In genomic region chr19:37719927-37720265, GRCh38 we compare ENCODE assay signal across 8 cellular contexts. TPM values are rescaled to one million over a fixed set of nuclear protein-coding genes. Genes with fewer than 3 reads are reported as not detected.
DNase-seq lines count a peak whose midpoint lies in the region; ATAC-seq, FAIRE-seq and TF ChIP-seq lines count a peak whose summit lies in the region.

No MANE protein-coding gene starts in this region.

- H3K4me2 ChIP-seq in HepG2 (ENCODE audit: low read depth, low read length), result peak overlapping the region; percentile 81
- H3K4me2 ChIP-seq in mesendoderm (ENCODE audit: low read length), result no peak overlapping the region

- peaks cover 8% of the 10 kb centered on the region for H3K9me3 Mint-ChIP-seq in activated CD4-positive, alpha-beta T cell treated with anti-CD3 and anti-CD28 coated beads, Interleukin-2, amount 10 ng/mL, durations not matched to agents 24 days and 14 days

- CTCF ChIA-PET in HepG2 (lab: Yijun Ruan, JAX; ENCODE audit: low intra/inter-chr PET ratio, low total read pairs), result no interaction called here

- H3K4me3 ChIP-seq in adipocyte (ENCODE audit: low read length), result peak overlapping the region; percentile 89
- peak overlapping the region; percentile 75 to 95 (median 92); a peak in 5 of 6 replicates for H3K4me3 ChIP-seq in HepG2 (replicated peaks in 1 of 3; ENCODE audit: insufficient read depth in 1 of 3, low read depth in 2 of 3, low read length in 3 of 3)
- H3K4me3 ChIP-seq in thymus (ENCODE audit: low read length), result peak overlapping the region; percentile 93
- no peak overlapping the region for H3K4me3 ChIP-seq in mesendoderm (ENCODE audit: low read length)

- H3K56ac ChIP-seq in mesendoderm (ENCODE audit: low read length), result no peak overlapping the region

- H3K9ac ChIP-seq in adipocyte (ENCODE audit: low read length) (peak overlapping the region; percentile 90), HepG2 (ENCODE audit: insufficient read depth, low read depth, low read length) (peak overlapping the region; percentile 82; the same call in 1 of the 2 replicates), mesendoderm (ENCODE audit: low read length) (no peak overlapping the region)

- no peak for ATAC-seq in HepG2

- H3K9me3 ChIP-seq in adipocyte (ENCODE audit: control insufficient read depth, low read length) (no peaks in the 10 kb centered on the region), HepG2 (ENCODE audit: low read length) (no peaks in the 10 kb centered on the region), thymus (ENCODE audit: control insufficient read depth) (no peaks in the 10 kb centered on the region)

- TF ChIP-seq POLR2A in HepG2 (IDR thresholded peaks at IDR 0.05; ENCODE audit: insufficient read depth in 1 of 2, low read depth in 2 of 2, low read length in 2 of 2), result no peak

- H3K23ac ChIP-seq in mesendoderm (ENCODE audit: low read length), result no peak overlapping the region

- no peak overlapping the region for H2BK5ac ChIP-seq in mesendoderm (ENCODE audit: low read length)

- H3K79me2 ChIP-seq in HepG2 (ENCODE audit: insufficient read depth, low read length) (peaks cover 10% of the 10 kb centered on the region), mesendoderm (ENCODE audit: control insufficient read depth, insufficient read depth, low read length) (peaks cover 9% of the 10 kb centered on the region)

- peaks cover 7% of the 10 kb centered on the region for H3K4me1 ChIP-seq in adipocyte (ENCODE audit: control insufficient read depth, insufficient read depth, low read length)
- peaks cover 9% of the 10 kb centered on the region for H3K4me1 ChIP-seq in HepG2 (ENCODE audit: insufficient read depth, low read length)
- no peaks in the 10 kb centered on the region for H3K4me1 ChIP-seq in thymus (ENCODE audit: control insufficient read depth, insufficient read depth, low read length)
- H3K4me1 ChIP-seq in mesendoderm (ENCODE audit: control insufficient read depth, low read depth, low read length), result peaks cover 6% of the 10 kb centered on the region

- DNase-seq in activated CD4-positive, alpha-beta T cell treated with anti-CD3 and anti-CD28 coated beads, Interleukin-2, amount 10 ng/mL, durations not matched to agents 24 days and 14 days, result no peak
- DNase-seq in activated CD4-positive, alpha-beta T cell treated with anti-CD3 and anti-CD28 coated beads, Interleukin-2, amount 50 U/mL, for 4 hours, result no peak
- DNase-seq in adipocyte (ENCODE audit: low read depth), result no peak
- no peak for DNase-seq in HepG2 (ENCODE audit: low spot score)
- DNase-seq in mesendoderm, result no peak
- no peak for DNase-seq in NCI-H1694 treated with DMSO at 0.1 percent for 48 hours (lab: John Stamatoyannopoulos, UW)
- DNase-seq in LoVo (ENCODE audit: low spot score), result no peak

- intact Hi-C loops in activated CD4-positive, alpha-beta T cell treated with anti-CD3 and anti-CD28 coated beads, Interleukin-2, amount 10 ng/mL, durations not matched to agents 24 days and 14 days (cut with micrococcal nuclease), result loop anchor here (1.0 to 2.0 kb wide), 3 partner anchors 59 to 251 kb away; partner anchors contain the start of genes ZFP30, ZNF570 and ZNF573
- intact Hi-C loops in HepG2 (cut with micrococcal nuclease; ENCODE audit: unreplicated experiment), result loop anchor here (1.0 to 5.0 kb wide), 2 partner anchors 59 to 348 kb away; partner anchors contain the start of genes ZNF527 and ZNF573

- H3K36me3 ChIP-seq in adipocyte (ENCODE audit: control insufficient read depth, insufficient read depth, low read length, severe bottlenecking) (no peaks in the 10 kb centered on the region), HepG2 (replicated peaks in 1 of 2; ENCODE audit: control insufficient read depth in 1 of 2, insufficient read depth in 2 of 2, low read length in 2 of 2) (no peaks in the 10 kb centered on the region), thymus (ENCODE audit: control insufficient read depth, insufficient read depth) (no peaks in the 10 kb centered on the region), mesendoderm (ENCODE audit: control insufficient read depth, insufficient read depth, low read length) (no peaks in the 10 kb centered on the region)

- no peak for TF ChIP-seq EP300 in HepG2 (IDR thresholded peaks at IDR 0.05; ENCODE audit: low read depth in 2 of 2, low read length in 2 of 2)
- TF ChIP-seq EP300 in HepG2 (CRISPR knock-in tag; IDR thresholded peaks at IDR 0.05; ENCODE audit: borderline replicate concordance), result no peak

- peaks cover 7% of the 10 kb centered on the region for H3K4me1 Mint-ChIP-seq in activated CD4-positive, alpha-beta T cell treated with anti-CD3 and anti-CD28 coated beads, Interleukin-2, amount 10 ng/mL, durations not matched to agents 24 days and 14 days

- H3K18ac ChIP-seq in mesendoderm (ENCODE audit: low read length), result no peak overlapping the region

- no peak overlapping the region for H2AFZ ChIP-seq in HepG2 (ENCODE audit: low read length)

- no peak overlapping the region for H4K5ac ChIP-seq in mesendoderm (ENCODE audit: low read length)

- in situ Hi-C loops in HepG2 (cut with HindIII; ENCODE audit: extremely low pct_ligation_motif_present, low pct_unique_long_range_greater_than_20kb), result no loop called here

- no TSS peak for BruUV-seq in HepG2 (replicated peaks; lab: Mats Ljungman, UMichigan)

- H2BK15ac ChIP-seq in mesendoderm (replicated peaks; ENCODE audit: low read depth), result no peak overlapping the region

- no peak for FAIRE-seq in HepG2 (lab: Jason Lieb, UNC)

- no peak for TF ChIP-seq CTCF in HepG2 (CRISPR knock-in tag; IDR thresholded peaks at IDR 0.05)

- no peak overlapping the region for H2AK5ac ChIP-seq in mesendoderm (ENCODE audit: low read length)

- POLR2A ChIA-PET in HepG2 (lab: Yijun Ruan, JAX), result interaction anchor here (0.6 to 2.1 kb wide), 4 partner anchors 28 to 126 kb away, joined by 3 to 8 read pairs (median 5); partner anchors contain the start of gene ZNF573

- H3K27ac ChIP-seq in HepG2 (ENCODE audit: extremely low read length, insufficient read depth, low read length), result no peak overlapping the region
- H3K27ac ChIP-seq in thymus (ENCODE audit: low read depth), result no peak overlapping the region
- H3K27ac ChIP-seq in mesendoderm (ENCODE audit: low read depth, low read length), result no peak overlapping the region

- H3K27me3 Mint-ChIP-seq in activated CD4-positive, alpha-beta T cell treated with anti-CD3 and anti-CD28 coated beads, Interleukin-2, amount 10 ng/mL, durations not matched to agents 24 days and 14 days, result no peaks in the 10 kb centered on the region

- H4K8ac ChIP-seq in mesendoderm (ENCODE audit: low read depth, low read length), result no peak overlapping the region

- no peak overlapping the region for H2BK120ac ChIP-seq in mesendoderm (ENCODE audit: low read depth, low read length)

- 25% methylated on average over 6 of the region's 8 CpGs for WGBS in HepG2 (ENCODE audit: low lambda C conversion rate)
- 10% methylated on average over 8 of the region's 8 CpGs for WGBS in thymus
- WGBS in mesendoderm (ENCODE audit: extremely low coverage, insufficient coverage, low lambda C conversion rate), result no CpG with 5 or more reads among the region's 8 CpGs

- peak overlapping the region; percentile 83 for H3K4me3 Mint-ChIP-seq in activated CD4-positive, alpha-beta T cell treated with anti-CD3 and anti-CD28 coated beads, Interleukin-2, amount 10 ng/mL, durations not matched to agents 24 days and 14 days

- peak overlapping the region; percentile 84 for H3K27ac Mint-ChIP-seq in activated CD4-positive, alpha-beta T cell treated with anti-CD3 and anti-CD28 coated beads, Interleukin-2, amount 10 ng/mL, durations not matched to agents 24 days and 14 days

- H3K36me3 Mint-ChIP-seq in activated CD4-positive, alpha-beta T cell treated with anti-CD3 and anti-CD28 coated beads, Interleukin-2, amount 10 ng/mL, durations not matched to agents 24 days and 14 days (ENCODE audit: low read depth), result peaks cover 11% of the 10 kb centered on the region

- H3K27me3 ChIP-seq in adipocyte (replicated peaks; ENCODE audit: control insufficient read depth, insufficient read depth, low read length) (no peaks in the 10 kb centered on the region), HepG2 (ENCODE audit: control insufficient read depth in 1 of 2, insufficient read depth in 2 of 2, low read length in 2 of 2) (no peaks in the 10 kb centered on the region), thymus (ENCODE audit: control insufficient read depth, insufficient read depth) (no peaks in the 10 kb centered on the region), mesendoderm (ENCODE audit: insufficient read depth, low read length, poor library complexity) (no peaks in the 10 kb centered on the region)

- no peak overlapping the region for H3K4ac ChIP-seq in mesendoderm (ENCODE audit: low read depth, low read length)

- TF ChIP-seq RAD21 in HepG2 (CRISPR knock-in tag; IDR thresholded peaks at IDR 0.05), result no peak

- H4K20me1 ChIP-seq in HepG2 (ENCODE audit: insufficient read depth, low read length), result no peaks in the 10 kb centered on the region

- H3K79me1 ChIP-seq in mesendoderm (ENCODE audit: low read length), result peaks cover 7% of the 10 kb centered on the region

RNA-seq across cellular contexts. Expression of gene ZNF607, which starts 0.3 kb away (rescaled TPM):
- 2.8 and 3.4 TPM in 2 replicates for total RNA-seq in activated CD4-positive, alpha-beta T cell treated with anti-CD3 and anti-CD28 coated beads, Interleukin-2, amount 10 ng/mL, durations not matched to agents 24 days and 14 days
- 8.3 and 11.3 TPM in 2 replicates for total RNA-seq in HepG2 (2016; rRNA removed; fragmentation: Illumina TruSeq; extraction: Trizol)
- 1.0 and 1.2 TPM in 2 replicates for total RNA-seq in HepG2 (2016; cell fraction: cytosol; rRNA removed; fragmentation: Illumina TruSeq; extraction: Trizol; ENCODE audit: low read depth)
- total RNA-seq in HepG2 (2016; cell fraction: insoluble cytoplasmic fraction; rRNA removed; fragmentation: Illumina TruSeq; extraction: Trizol), result 9.2 and 10.6 TPM in 2 replicates
- 3.5 and 4.4 TPM in 2 replicates for total RNA-seq in HepG2 (2016; cell fraction: membrane; rRNA removed; fragmentation: Illumina TruSeq; extraction: Trizol)
- 8.0 and 8.2 TPM in 2 replicates for total RNA-seq in HepG2 (2016; cell fraction: nucleus; rRNA removed; fragmentation: Illumina TruSeq; extraction: Trizol)
- polyA plus RNA-seq in HepG2 (2011; rRNA removed), result 3.8 and 4.2 TPM in 2 replicates
- 2.7 and 3.3 TPM in 2 replicates for polyA plus RNA-seq in HepG2 (2011; cell fraction: cytosol; rRNA removed)
- 7.0 and 9.5 TPM in 2 replicates for polyA plus RNA-seq in HepG2 (2011; cell fraction: nucleus; rRNA removed)
- 4.9 and 5.6 TPM in 2 replicates for polyA plus RNA-seq in HepG2 (2012)
- polyA plus RNA-seq in HepG2 (2016; cell fraction: cytosol; fragmentation: Illumina TruSeq; extraction: Trizol; ENCODE audit: low read depth), result 0.36 and 0.38 TPM in 2 replicates
- polyA plus RNA-seq in HepG2 (2016; cell fraction: insoluble cytoplasmic fraction; fragmentation: Illumina TruSeq; extraction: Trizol; ENCODE audit: low read depth), result 4.2 and 4.9 TPM in 2 replicates
- polyA plus RNA-seq in HepG2 (2016; cell fraction: membrane; fragmentation: Illumina TruSeq; extraction: Trizol; ENCODE audit: low read depth), result 0.96 and 1.2 TPM in 2 replicates
- polyA plus RNA-seq in HepG2 (2016; cell fraction: nucleus; fragmentation: Illumina TruSeq; extraction: Trizol; ENCODE audit: insufficient read depth, low read depth), result 11.0 and 11.1 TPM in 2 replicates
- polyA minus RNA-seq in HepG2 (2011; rRNA and poly(A)+ RNA removed; ENCODE audit: low replicate concordance), result 5.1 and 5.8 TPM in 2 replicates
- polyA minus RNA-seq in HepG2 (2011; cell fraction: cytosol; rRNA and poly(A)+ RNA removed), result 2.3 and 3.2 TPM in 2 replicates
- polyA minus RNA-seq in HepG2 (2011; cell fraction: nucleus; rRNA and poly(A)+ RNA removed), result 5.3 and 8.1 TPM in 2 replicates
- 3.7 TPM for polyA plus RNA-seq in thymus
- 5.6 TPM for polyA plus RNA-seq in mesendoderm (2013, experiment 1 of 2)
- polyA plus RNA-seq in mesendoderm (2013, experiment 2 of 2), result 5.6 TPM

RNA-seq across cellular contexts. Expression of gene ZNF573, which starts 59.5 kb away (rescaled TPM):
- total RNA-seq in activated CD4-positive, alpha-beta T cell treated with anti-CD3 and anti-CD28 coated beads, Interleukin-2, amount 10 ng/mL, durations not matched to agents 24 days and 14 days, result 6.5 and 6.8 TPM in 2 replicates
- total RNA-seq in HepG2 (2016; rRNA removed; fragmentation: Illumina TruSeq; extraction: Trizol), result 9.3 and 16.0 TPM in 2 replicates
- 4.3 and 4.8 TPM in 2 replicates for total RNA-seq in HepG2 (2016; cell fraction: cytosol; rRNA removed; fragmentation: Illumina TruSeq; extraction: Trizol; ENCODE audit: low read depth)
- total RNA-seq in HepG2 (2016; cell fraction: insoluble cytoplasmic fraction; rRNA removed; fragmentation: Illumina TruSeq; extraction: Trizol), result 9.5 and 14.7 TPM in 2 replicates
- 4.5 and 4.8 TPM in 2 replicates for total RNA-seq in HepG2 (2016; cell fraction: membrane; rRNA removed; fragmentation: Illumina TruSeq; extraction: Trizol)
- total RNA-seq in HepG2 (2016; cell fraction: nucleus; rRNA removed; fragmentation: Illumina TruSeq; extraction: Trizol), result 8.8 and 10.3 TPM in 2 replicates
- polyA plus RNA-seq in HepG2 (2011; rRNA removed) (2.1 and 3.1 TPM in 2 replicates), thymus (1.8 TPM)
- 0.62 and 15.1 TPM in 2 replicates for polyA plus RNA-seq in HepG2 (2011; cell fraction: cytosol; rRNA removed)
- polyA plus RNA-seq in HepG2 (2011; cell fraction: nucleus; rRNA removed), result 2.5 and 16.8 TPM in 2 replicates
- polyA plus RNA-seq in HepG2 (2012), result 1.1 and 3.0 TPM in 2 replicates
- 0.38 and 0.58 TPM in 2 replicates for polyA plus RNA-seq in HepG2 (2016; cell fraction: cytosol; fragmentation: Illumina TruSeq; extraction: Trizol; ENCODE audit: low read depth)
- 2.4 and 3.1 TPM in 2 replicates for polyA plus RNA-seq in HepG2 (2016; cell fraction: insoluble cytoplasmic fraction; fragmentation: Illumina TruSeq; extraction: Trizol; ENCODE audit: low read depth)
- 0.39 and 0.66 TPM in 2 replicates for polyA plus RNA-seq in HepG2 (2016; cell fraction: membrane; fragmentation: Illumina TruSeq; extraction: Trizol; ENCODE audit: low read depth)
- 1.8 and 4.6 TPM in 2 replicates for polyA plus RNA-seq in HepG2 (2016; cell fraction: nucleus; fragmentation: Illumina TruSeq; extraction: Trizol; ENCODE audit: insufficient read depth, low read depth)
- 6.8 and 11.8 TPM in 2 replicates for polyA minus RNA-seq in HepG2 (2011; rRNA and poly(A)+ RNA removed; ENCODE audit: low replicate concordance)
- 4.4 and 7.3 TPM in 2 replicates for polyA minus RNA-seq in HepG2 (2011; cell fraction: cytosol; rRNA and poly(A)+ RNA removed)
- 14.3 and 20.4 TPM in 2 replicates for polyA minus RNA-seq in HepG2 (2011; cell fraction: nucleus; rRNA and poly(A)+ RNA removed)
- 3.4 TPM for polyA plus RNA-seq in mesendoderm (2013, experiment 1 of 2)
- 3.0 TPM for polyA plus RNA-seq in mesendoderm (2013, experiment 2 of 2)
